1 cellular context compared by ENCODE assay signal in the genomic region with DNA sequence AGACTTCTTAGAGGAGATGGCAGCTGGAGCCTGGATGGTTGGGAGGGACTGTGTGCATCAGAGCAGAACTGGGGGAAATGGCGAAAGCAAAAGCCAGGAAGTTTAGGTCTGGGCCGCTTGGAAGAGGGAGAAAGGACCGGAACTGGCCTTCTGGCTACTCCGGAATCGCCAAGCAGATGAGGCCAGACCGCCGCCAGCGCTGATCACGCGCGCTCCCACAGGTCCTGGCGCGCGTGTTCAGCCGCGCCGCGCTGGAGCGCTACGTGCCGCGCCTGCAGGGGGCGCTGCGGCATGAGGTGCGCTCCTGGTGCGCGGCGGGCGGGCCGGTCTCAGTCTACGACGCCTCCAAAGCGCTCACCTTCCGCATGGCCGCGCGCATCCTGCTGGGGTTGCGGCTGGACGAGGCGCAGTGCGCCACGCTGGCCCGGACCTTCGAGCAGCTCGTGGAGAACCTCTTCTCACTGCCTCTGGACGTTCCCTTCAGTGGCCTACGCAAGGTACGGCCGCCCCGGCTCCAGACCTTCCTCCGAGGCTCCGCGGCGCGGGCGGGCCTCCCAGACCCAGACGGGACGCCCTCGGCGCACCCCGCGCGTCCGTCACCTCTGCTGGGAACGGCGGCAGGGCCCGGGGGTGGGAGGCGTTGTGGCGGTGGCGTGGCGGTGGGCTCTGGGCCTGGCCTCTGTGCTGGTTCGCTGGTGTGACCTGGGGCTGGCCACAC.
A peak's percentile ranks its signal among the peaks of the same experiment; 100 is the strongest.
TF ChIP-seq lines count a peak whose summit lies in the region.

No MANE protein-coding gene starts in this region.

TF ChIP-seq in IMR-90, 13 proteins besides CTCF, POLR2A, EP300 and RAD21 (continued from another document):
- 0 out of 2 replicates have a peak, but pooled peaks have one; percentile 21 for TF ChIP-seq SMC3 (IDR thresholded peaks at IDR 0.05; ENCODE audit: low read depth, low read length)
- no peak for TF ChIP-seq NFE2L2 (IDR thresholded peaks at IDR 0.05; ENCODE audit: low read depth, low read length)
- TF ChIP-seq, protein P1, sequence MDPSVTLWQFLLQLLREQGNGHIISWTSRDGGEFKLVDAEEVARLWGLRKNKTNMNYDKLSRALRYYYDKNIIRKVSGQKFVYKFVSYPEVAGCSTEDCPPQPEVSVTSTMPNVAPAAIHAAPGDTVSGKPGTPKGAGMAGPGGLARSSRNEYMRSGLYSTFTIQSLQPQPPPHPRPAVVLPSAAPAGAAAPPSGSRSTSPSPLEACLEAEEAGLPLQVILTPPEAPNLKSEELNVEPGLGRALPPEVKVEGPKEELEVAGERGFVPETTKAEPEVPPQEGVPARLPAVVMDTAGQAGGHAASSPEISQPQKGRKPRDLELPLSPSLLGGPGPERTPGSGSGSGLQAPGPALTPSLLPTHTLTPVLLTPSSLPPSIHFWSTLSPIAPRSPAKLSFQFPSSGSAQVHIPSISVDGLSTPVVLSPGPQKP (IDR thresholded peaks at IDR 0.05; ENCODE audit: borderline replicate concordance, low read depth, low read length) = no peak
- no peak for TF ChIP-seq BHLHE40 (IDR thresholded peaks at IDR 0.05; ENCODE audit: low read depth, low read length)
